ENCODE assay signal across 1 cellular context in genomic region chr2:42812899-42813479, GRCh38.
TF ChIP-seq lines count a peak whose summit lies in the region.

No MANE protein-coding gene starts in this region.

TF ChIP-seq in K562, 482 proteins besides CTCF, POLR2A, EP300 and RAD21 (continued from another document):
- TF ChIP-seq HDGF (IDR thresholded peaks at IDR 0.05) (no peak), PTBP1 (IDR thresholded peaks at IDR 0.05; ENCODE audit: low read depth, low read length) (no peak), FOXA1 (IDR thresholded peaks at IDR 0.05; ENCODE audit: borderline replicate concordance) (no peak), PYGO2 (tag; IDR thresholded peaks at IDR 0.05) (no peak), ETV1 (tag; conservative IDR thresholded peaks at IDR 0.05; ENCODE audit: low read depth) (no peak), GATAD2B (IDR thresholded peaks at IDR 0.05; ENCODE audit: borderline replicate concordance) (no peak), ZBTB43 (CRISPR knock-in tag; IDR thresholded peaks at IDR 0.05) (no peak), CBFB (CRISPR knock-in tag; IDR thresholded peaks at IDR 0.05) (no peak), ELK1 (CRISPR knock-in tag; IDR thresholded peaks at IDR 0.05) (no peak), POLR2AphosphoS2 (IDR thresholded peaks at IDR 0.05; ENCODE audit: low read length) (no peak), PTRF (tag; IDR thresholded peaks at IDR 0.05) (no peak), THRAP3 (IDR thresholded peaks at IDR 0.05; ENCODE audit: borderline replicate concordance) (no peak)
